In the genomic region with DNA sequence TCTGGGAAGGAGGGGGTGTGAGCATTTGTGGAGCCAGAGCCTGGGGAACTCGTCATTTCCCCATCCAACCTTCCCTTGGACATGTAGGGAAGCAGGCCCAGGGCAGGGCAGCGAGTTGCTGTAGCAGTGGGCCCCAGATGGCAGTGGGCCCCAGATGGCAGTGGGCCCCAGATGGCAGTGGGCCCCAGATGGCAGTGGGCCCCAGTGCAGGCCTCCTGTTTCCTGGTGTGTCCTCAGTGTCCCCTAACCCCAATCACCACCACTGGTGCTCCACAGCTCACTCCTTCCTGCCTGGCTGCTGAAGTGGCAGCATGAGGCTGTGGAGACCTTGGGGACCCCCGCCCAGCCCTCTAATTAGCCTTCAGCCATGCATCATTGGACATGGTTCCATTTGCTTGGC, we compare ENCODE assay signal across 18 cellular contexts. TPM values are rescaled to one million over a fixed set of nuclear protein-coding genes. Genes with fewer than 3 reads are reported as not detected.
DNase-seq lines count a peak whose midpoint lies in the region; ATAC-seq and TF ChIP-seq lines count a peak whose summit lies in the region.
"Had no signal": no experiment of that assay in that cellular context is flagged by ENCODE, and none has a peak within 500 bp of the region (broad histone marks: within the 10 kb centered on the region; RNA-seq: fewer than 3 reads in every experiment).

No MANE protein-coding gene starts in this region.

- peak overlapping the region; percentile 59 for H3K27ac ChIP-seq in BLaER1
- H3K27ac ChIP-seq in HEK293 (ENCODE audit: extremely low read depth, low read depth, low read length) = no peak overlapping the region
- peak overlapping the region; percentile 88 to 93 (median 89) for H3K27ac ChIP-seq in gastrocnemius medialis
- H3K27ac ChIP-seq: 22Rv1, A549 had no signal

- intact Hi-C loops in gastrocnemius medialis (cut with DNase I; ENCODE audit: low total_unique reads) = no loop called here

- in situ Hi-C loops in gastrocnemius medialis (cut with MboI; ENCODE audit: low sequenced_read_pairs in 4 of 4) = no loop called here
- in situ Hi-C loops in ACHN (cut with HindIII; ENCODE audit: low pct_ligation_motif_present, low pct_unique_long_range_greater_than_20kb, low sequenced_read_pairs) = no loop called here

- peaks cover 86% of the 10 kb centered on the region for H4K20me1 ChIP-seq in BLaER1

- ATAC-seq in gastrocnemius medialis = no peak
- no peak for ATAC-seq in HG03025 (IDR thresholded peaks at IDR 0.05; ENCODE audit: low FRiP score, unreplicated experiment)

- peaks cover 73% of the 10 kb centered on the region for H3K36me3 ChIP-seq in BLaER1
- H3K36me3 ChIP-seq in HEK293 (ENCODE audit: control insufficient read depth in 2 of 2, insufficient read depth in 1 of 2, low read length in 2 of 2) = no peaks in the 10 kb centered on the region
- H3K36me3 ChIP-seq in gastrocnemius medialis = no peaks in the 10 kb centered on the region
- H3K36me3 ChIP-seq: BE2C had no signal

- no peak for TF ChIP-seq POLR2A in gastrocnemius medialis (IDR thresholded peaks at IDR 0.05)

- H3K9ac ChIP-seq in BLaER1 = peak overlapping the region; percentile 50

- POLR2A ChIA-PET in HEK293 (lab: Yijun Ruan, JAX) = no interaction called here

- peaks cover 8% of the 10 kb centered on the region; the same call in 1 of the 2 replicates for H3K27me3 ChIP-seq in BLaER1
- no peaks in the 10 kb centered on the region for H3K27me3 ChIP-seq in gastrocnemius medialis

- CTCF ChIA-PET in HEK293 (lab: Yijun Ruan, JAX) = no interaction called here

- DNase-seq in DMS 273 (lab: John Stamatoyannopoulos, UW; ENCODE audit: unreplicated experiment) (peak; percentile 27), DMS 273 treated with DMSO at 0.1 percent for 48 hours (lab: John Stamatoyannopoulos, UW) (no peak), gastrocnemius medialis (no peak), ACHN (no peak)
- no peak for DNase-seq in activated CD4-positive, alpha-beta T cell treated with anti-CD3 and anti-CD28 coated beads, Interleukin-2, amount 50 U/mL, for 4 hours
- DNase-seq: BE2C; C1 segment of cervical spinal cord; CD4-positive, alpha-beta memory T cell; CD4-positive, CD25-positive, alpha-beta regulatory T cell; CD8-positive, alpha-beta memory T cell; COR-L47; DMS153; GF-D8 had no signal

- H3K4me2 ChIP-seq in BLaER1 = peak overlapping the region; percentile 96
- H3K4me2 ChIP-seq: A549 had no signal

- TF ChIP-seq CTCF in HEK293 (tag by site-specific recombination; IDR thresholded peaks at IDR 0.05) = no peak
- TF ChIP-seq CTCF in gastrocnemius medialis (IDR thresholded peaks at IDR 0.05 in 4 of 5, conservative IDR thresholded peaks at IDR 0.05 in 1 of 5) = no peak

- H3K9me3 ChIP-seq in BLaER1 = no peaks in the 10 kb centered on the region
- H3K9me3 ChIP-seq in HEK293 (ENCODE audit: control insufficient read depth, insufficient read depth, low read depth, low read length) = no peaks in the 10 kb centered on the region
- no peaks in the 10 kb centered on the region for H3K9me3 ChIP-seq in gastrocnemius medialis
- H3K9me3 ChIP-seq: A549, BE2C had no signal

- H3K4me1 ChIP-seq in BLaER1 = peaks cover 81% of the 10 kb centered on the region
- H3K4me1 ChIP-seq in HEK293 (ENCODE audit: control insufficient read depth, insufficient read depth, low read length) = peaks cover 3% of the 10 kb centered on the region; the same call in 1 of the 2 replicates
- H3K4me1 ChIP-seq in gastrocnemius medialis = peaks cover 28 to 57% of the 10 kb centered on the region in 2 donors
- H3K4me1 ChIP-seq: BE2C had no signal

- peak overlapping the region; percentile 22; the same call in 1 of the 2 replicates for H3K4me3 ChIP-seq in BLaER1
- no peak overlapping the region for H3K4me3 ChIP-seq in HEK293 (ENCODE audit: low read depth, low read length)
- no peak overlapping the region for H3K4me3 ChIP-seq in gastrocnemius medialis
- H3K4me3 ChIP-seq: A549 had no signal

TF ChIP-seq in HEK293, 187 proteins besides CTCF, POLR2A, EP300 and RAD21:
- TF ChIP-seq ZNF350 (tag by site-specific recombination; IDR thresholded peaks at IDR 0.05) (no peak), ZNF398 (tag by site-specific recombination; IDR thresholded peaks at IDR 0.05) (no peak), ZNF791 (tag by site-specific recombination; IDR thresholded peaks at IDR 0.05) (no peak), ZNF692 (tag by site-specific recombination; IDR thresholded peaks at IDR 0.05) (peak; percentile 84), ZFP69B (tag by site-specific recombination; IDR thresholded peaks at IDR 0.05) (peak; percentile 96), SP7 (tag by site-specific recombination; IDR thresholded peaks at IDR 0.05) (no peak), YY2 (tag by site-specific recombination; IDR thresholded peaks at IDR 0.05) (no peak)

RNA-seq across cellular contexts. Expression of gene KCNJ12, which starts 4.5 kb away (rescaled TPM):
- total RNA-seq in gastrocnemius medialis = 10 to 100 TPM; 18.2 to 35.7 (median 29.2) TPM
- total RNA-seq: CD4-positive, alpha-beta memory T cell; CD8-positive, alpha-beta memory T cell had no signal
